In the genomic region with DNA sequence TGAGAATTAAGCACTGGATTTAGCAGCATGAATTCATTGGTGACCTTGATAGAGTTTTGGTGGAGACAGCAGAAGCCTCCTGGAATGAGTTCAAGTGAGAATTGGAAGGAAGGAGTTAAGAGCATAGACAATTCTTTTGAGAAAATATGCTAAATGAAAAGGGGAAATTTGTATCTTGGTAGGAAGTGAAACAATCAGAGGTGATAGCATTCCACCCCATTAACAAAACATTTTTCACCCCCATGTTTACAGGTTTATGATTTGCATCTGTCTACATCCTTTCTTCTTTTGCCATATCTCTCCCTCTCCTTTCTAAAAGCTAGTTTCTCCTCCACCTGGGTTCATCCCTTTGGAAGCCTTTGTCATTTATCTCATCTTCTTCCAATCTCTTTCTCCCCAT, we compare ENCODE assay signal across 25 cellular contexts.
"Had no signal": no experiment of that assay in that cellular context is flagged by ENCODE, and none has a peak within 500 bp of the region (broad histone marks: within the 10 kb centered on the region; RNA-seq: fewer than 3 reads in every experiment).

No MANE protein-coding gene starts in this region.

- H3K36me3 ChIP-seq: lower lobe of right lung, neural progenitor cell, right lobe of liver, thoracic aorta, upper lobe of left lung had no signal

- DNase-seq: activated CD8-positive, alpha-beta memory T cell treated with anti-CD3 and anti-CD28 coated beads for 24 hours; activated CD8-positive, alpha-beta memory T cell treated with anti-CD3 and anti-CD28 coated beads, Interleukin-2, amount 50 U/mL, for 4 hours; activated T-cell treated with anti-CD3 and anti-CD28 coated beads, Interleukin-2, amount 50 U/mL, for 24 hours; effector memory CD4-positive, alpha-beta T cell; foreskin melanocyte; glutamatergic neuron; immature natural killer cell; lower lobe of right lung; naive thymus-derived CD8-positive, alpha-beta T cell; posterior cingulate gyrus; right lobe of liver; small intestine; stimulated activated CD4-positive, alpha-beta T cell treated with anti-CD3 and anti-CD28 coated beads, Interleukin-2, amount 100 ng/mL, for 24 hours; stimulated activated CD8-positive, alpha-beta memory T cell treated with anti-CD3 and anti-CD28 coated beads, Interleukin-4, amount 100 ng/mL, for 48 hours; stimulated activated naive CD4-positive, alpha-beta T cell; upper lobe of left lung had no signal

- H3K27me3 Mint-ChIP-seq: activated naive CD8-positive, alpha-beta T cell; activated T-cell treated with anti-CD3 and anti-CD28 coated beads, Interleukin-2, amount 50 U/mL, for 24 hours; activated T-helper 17 cell treated with anti-CD3 and anti-CD28 coated beads, Interleukin-2, amount 50 U/mL, for 72 hours; central memory CD8-positive, alpha-beta T cell; naive thymus-derived CD8-positive, alpha-beta T cell had no signal

- H3K9ac ChIP-seq: neural progenitor cell had no signal

- H3K9me3 ChIP-seq: lower lobe of right lung, right lobe of liver, thoracic aorta, upper lobe of left lung had no signal

- H3K4me1 ChIP-seq: neural progenitor cell, right lobe of liver had no signal

- H2AFZ ChIP-seq: hepatocyte, neural progenitor cell had no signal

- H3K4me3 Mint-ChIP-seq: activated naive CD8-positive, alpha-beta T cell; activated T-cell treated with anti-CD3 and anti-CD28 coated beads, Interleukin-2, amount 50 U/mL, for 24 hours; activated T-helper 17 cell treated with anti-CD3 and anti-CD28 coated beads, Interleukin-2, amount 50 U/mL, for 72 hours; central memory CD8-positive, alpha-beta T cell; immature natural killer cell; naive thymus-derived CD8-positive, alpha-beta T cell; neural progenitor cell; WTC11 had no signal

- ATAC-seq: esophagus mucosa; left lobe of liver; lower lobe of right lung; naive thymus-derived CD8-positive, alpha-beta T cell; right lobe of liver; WTC11 had no signal

- H3K4me2 ChIP-seq: hepatocyte, neural progenitor cell had no signal

- H3K4me1 Mint-ChIP-seq: activated T-helper 17 cell treated with anti-CD3 and anti-CD28 coated beads, Interleukin-2, amount 50 U/mL, for 72 hours; neural progenitor cell; WTC11 had no signal

- H3K36me3 Mint-ChIP-seq: immature natural killer cell, neural progenitor cell had no signal

- H3K27me3 ChIP-seq: hepatocyte, neural progenitor cell, right lobe of liver, upper lobe of left lung had no signal

- H3K9me3 Mint-ChIP-seq: activated T-helper 17 cell treated with anti-CD3 and anti-CD28 coated beads, Interleukin-2, amount 50 U/mL, for 72 hours; central memory CD8-positive, alpha-beta T cell; immature natural killer cell; neural progenitor cell had no signal

- H3K4me3 ChIP-seq: hepatocyte, lower lobe of right lung, neural progenitor cell, right lobe of liver, thoracic aorta, upper lobe of left lung had no signal

- H3K27ac Mint-ChIP-seq: activated naive CD8-positive, alpha-beta T cell; activated T-cell treated with anti-CD3 and anti-CD28 coated beads, Interleukin-2, amount 50 U/mL, for 24 hours; activated T-helper 17 cell treated with anti-CD3 and anti-CD28 coated beads, Interleukin-2, amount 50 U/mL, for 72 hours; immature natural killer cell; naive thymus-derived CD8-positive, alpha-beta T cell; neural progenitor cell; WTC11 had no signal

- H3K27ac ChIP-seq: hepatocyte, lower lobe of right lung, neural progenitor cell, right lobe of liver, thoracic aorta, upper lobe of left lung had no signal
